6 cellular contexts compared by ENCODE assay signal in the genomic region with DNA sequence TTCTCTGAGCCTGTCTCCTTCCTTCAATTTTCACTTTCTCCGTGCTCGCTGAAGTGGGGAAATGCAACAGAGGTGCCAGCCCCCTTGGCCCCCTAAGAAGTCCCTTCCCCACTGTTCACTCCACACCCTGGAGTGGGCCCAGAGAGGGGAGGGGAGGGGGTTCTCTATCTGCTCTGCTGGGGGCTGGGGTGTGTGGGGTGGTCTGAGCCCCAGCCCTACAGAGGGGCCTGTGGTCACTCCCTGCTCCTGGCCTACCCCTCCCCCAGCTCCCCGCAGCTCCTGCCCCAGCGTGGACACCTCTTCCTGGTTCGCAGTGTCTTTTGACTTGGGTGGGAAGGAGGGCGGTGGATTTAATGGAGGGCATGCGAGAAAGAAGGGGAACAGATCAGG. TPM values are rescaled to one million over a fixed set of nuclear protein-coding genes. Genes with fewer than 3 reads are reported as not detected.
DNase-seq lines count a peak whose midpoint lies in the region; ATAC-seq and TF ChIP-seq lines count a peak whose summit lies in the region.

No MANE protein-coding gene starts in this region.

- no peak overlapping the region for H3K4me3 ChIP-seq in CD4-positive, CD25-positive, alpha-beta regulatory T cell (ENCODE audit: low read depth, low read length)
- peak overlapping the region; percentile 97 for H3K4me3 ChIP-seq in adipocyte (ENCODE audit: low read length)

- H3K4me1 Mint-ChIP-seq in CD4-positive, CD25-positive, alpha-beta regulatory T cell, result peaks cover 5 to 31% (median 14%) of the 10 kb centered on the region in 4 donors
- H3K4me1 Mint-ChIP-seq in mesothelial cell of epicardium, result peaks cover 36% of the 10 kb centered on the region

- no peaks in the 10 kb centered on the region for H3K9me3 ChIP-seq in CD4-positive, CD25-positive, alpha-beta regulatory T cell (ENCODE audit: control insufficient read depth in 2 of 2, low read length in 2 of 2)
- no peaks in the 10 kb centered on the region for H3K9me3 ChIP-seq in adipocyte (ENCODE audit: control insufficient read depth, low read length)

- H3K36me3 Mint-ChIP-seq in CD4-positive, CD25-positive, alpha-beta regulatory T cell, result no peaks in the 10 kb centered on the region
- H3K36me3 Mint-ChIP-seq in mesothelial cell of epicardium, result peaks cover 6% of the 10 kb centered on the region

- H3K27me3 ChIP-seq in CD4-positive, CD25-positive, alpha-beta regulatory T cell (ENCODE audit: control insufficient read depth, insufficient read depth, low read length), result no peaks in the 10 kb centered on the region
- H3K27me3 ChIP-seq in adipocyte (replicated peaks; ENCODE audit: control insufficient read depth, insufficient read depth, low read length), result no peaks in the 10 kb centered on the region

- DNase-seq in CD4-positive, CD25-positive, alpha-beta regulatory T cell, result no peak
- peak; percentile 35 for DNase-seq in adipocyte (ENCODE audit: low read depth)
- DNase-seq in mesothelial cell of epicardium (ENCODE audit: low spot score in 2 of 2, unreplicated experiment in 2 of 2), result no peak
- no peak for DNase-seq in inferior parietal cortex (ENCODE audit: extremely low spot score)
- DNase-seq in retina, result no peak
- no peak for DNase-seq in HuH-7.5 (ENCODE audit: low spot score)

- no peaks in the 10 kb centered on the region for H3K9me3 Mint-ChIP-seq in CD4-positive, CD25-positive, alpha-beta regulatory T cell
- no peaks in the 10 kb centered on the region for H3K9me3 Mint-ChIP-seq in mesothelial cell of epicardium

- peaks cover 7% of the 10 kb centered on the region for H3K36me3 ChIP-seq in CD4-positive, CD25-positive, alpha-beta regulatory T cell (ENCODE audit: control insufficient read depth, insufficient read depth, low read length)
- H3K36me3 ChIP-seq in adipocyte (ENCODE audit: control insufficient read depth, insufficient read depth, low read length, severe bottlenecking), result peaks cover 33% of the 10 kb centered on the region

- peaks cover 34% of the 10 kb centered on the region for H3K4me1 ChIP-seq in CD4-positive, CD25-positive, alpha-beta regulatory T cell (ENCODE audit: control insufficient read depth, insufficient read depth, low read length, poor library complexity, severe bottlenecking)
- peaks cover 50% of the 10 kb centered on the region for H3K4me1 ChIP-seq in adipocyte (ENCODE audit: control insufficient read depth, insufficient read depth, low read length)

- peak overlapping the region; percentile 81 to 87 (median 86) for H3K27ac Mint-ChIP-seq in CD4-positive, CD25-positive, alpha-beta regulatory T cell
- H3K27ac Mint-ChIP-seq in mesothelial cell of epicardium, result peak overlapping the region; percentile 92

- peaks cover 6% of the 10 kb centered on the region for H3K27me3 Mint-ChIP-seq in CD4-positive, CD25-positive, alpha-beta regulatory T cell
- H3K27me3 Mint-ChIP-seq in mesothelial cell of epicardium (ENCODE audit: low read depth), result no peaks in the 10 kb centered on the region

- no peak for ATAC-seq in CD4-positive, CD25-positive, alpha-beta regulatory T cell (ENCODE audit: low read depth in 2 of 2)

- TF ChIP-seq CTCF in mesothelial cell of epicardium (IDR thresholded peaks at IDR 0.05; ENCODE audit: unreplicated experiment), result no peak

- H3K27ac ChIP-seq in CD4-positive, CD25-positive, alpha-beta regulatory T cell (ENCODE audit: insufficient read depth, low read length, poor library complexity, severe bottlenecking), result no peak overlapping the region

- peak overlapping the region; percentile 90 for H3K9ac ChIP-seq in adipocyte (ENCODE audit: low read length)

- H3K4me3 Mint-ChIP-seq in CD4-positive, CD25-positive, alpha-beta regulatory T cell, result peak overlapping the region; percentile 82 to 90 (median 82)
- H3K4me3 Mint-ChIP-seq in mesothelial cell of epicardium, result peak overlapping the region; percentile 73

RNA-seq across cellular contexts. Expression of a gene that starts 1.0 kb away (rescaled TPM):
- 19.3 TPM for total RNA-seq in CD4-positive, CD25-positive, alpha-beta regulatory T cell
- polyA plus RNA-seq in CD4-positive, CD25-positive, alpha-beta regulatory T cell, result 10 to 100 TPM; 11.0 to 16.4 (median 12.3) TPM
- total RNA-seq in mesothelial cell of epicardium, result 107 to 111 TPM (median 110 TPM) in 3 replicates

RNA-seq across cellular contexts. Expression of a gene that starts 13.3 kb away (rescaled TPM):
- 3.4 TPM for total RNA-seq in CD4-positive, CD25-positive, alpha-beta regulatory T cell
- 10 to 100 TPM in 1 of 4 donors, 1 to 10 TPM in 3; 3.8 to 12.8 (median 6.7) TPM for polyA plus RNA-seq in CD4-positive, CD25-positive, alpha-beta regulatory T cell
- 11.7 to 13.9 TPM (median 12.4 TPM) in 3 replicates for total RNA-seq in mesothelial cell of epicardium

RNA-seq across cellular contexts. Expression of a gene that starts 13.3 kb away (rescaled TPM):
- total RNA-seq in CD4-positive, CD25-positive, alpha-beta regulatory T cell, result 40.2 TPM
- polyA plus RNA-seq in CD4-positive, CD25-positive, alpha-beta regulatory T cell, result 100 to 1,000 TPM; 135 to 148 (median 137) TPM
- total RNA-seq in mesothelial cell of epicardium, result 66.7 to 70.2 TPM (median 69.4 TPM) in 3 replicates

RNA-seq across cellular contexts. Expression of a gene that starts 30.3 kb away (rescaled TPM):
- total RNA-seq in CD4-positive, CD25-positive, alpha-beta regulatory T cell, result 3.5 TPM
- polyA plus RNA-seq in CD4-positive, CD25-positive, alpha-beta regulatory T cell, result 1 to 10 TPM in 1 of 4 donors, under 1 TPM in 3; 0.59 to 1.1 (median 0.70) TPM
- 1.2 to 1.8 TPM (median 1.8 TPM) in 3 replicates for total RNA-seq in mesothelial cell of epicardium

RNA-seq across cellular contexts. Expression of a gene that starts 30.4 kb away (rescaled TPM):
- total RNA-seq in CD4-positive, CD25-positive, alpha-beta regulatory T cell, result 70.4 TPM
- 10 to 100 TPM; 17.7 to 21.1 (median 20.2) TPM for polyA plus RNA-seq in CD4-positive, CD25-positive, alpha-beta regulatory T cell
- total RNA-seq in mesothelial cell of epicardium, result 14.8 to 17.4 TPM (median 17.1 TPM) in 3 replicates
